1 cellular context compared by ENCODE assay signal in genomic region chr22:41285820-41286638, GRCh38.
TF ChIP-seq lines count a peak whose summit lies in the region.

Gene RANGAP1 (minus strand): TSS chr22:41286187. CDS start chr22:41281044, 5,143 bp downstream.

TF ChIP-seq in HEK293, 187 proteins besides CTCF, POLR2A, EP300 and RAD21 (continued from another document):
- TF ChIP-seq ZBTB11 (tag by site-specific recombination; conservative IDR thresholded peaks at IDR 0.05; ENCODE audit: low read depth) (peak; percentile 78), PRDM2 (tag by site-specific recombination; IDR thresholded peaks at IDR 0.05; ENCODE audit: borderline replicate concordance) (no peak), ZNF530 (tag by site-specific recombination; IDR thresholded peaks at IDR 0.05; ENCODE audit: low read depth) (0 out of 2 replicates have a peak, but pooled peaks have one; percentile 30), ZNF561 (tag by site-specific recombination; IDR thresholded peaks at IDR 0.05; ENCODE audit: borderline replicate concordance) (no peak), KLF10 (tag by site-specific recombination; IDR thresholded peaks at IDR 0.05) (peak; percentile 2), ZNF549 (tag by site-specific recombination; IDR thresholded peaks at IDR 0.05) (no peak), ZXDB (tag by site-specific recombination; IDR thresholded peaks at IDR 0.05) (peak; percentile 53; the same call in 1 of the 2 replicates), ZBTB8A (tag by site-specific recombination; IDR thresholded peaks at IDR 0.05) (peak; percentile 91), BCL6B (tag by site-specific recombination; IDR thresholded peaks at IDR 0.05) (no peak), ZNF521 (tag by site-specific recombination; IDR thresholded peaks at IDR 0.05) (no peak), BCL11A (tag by site-specific recombination; IDR thresholded peaks at IDR 0.05; ENCODE audit: low read depth) (peak; percentile 71), ZBTB17 (tag by site-specific recombination; IDR thresholded peaks at IDR 0.05) (peak; percentile 59), YY1 (tag by site-specific recombination; IDR thresholded peaks at IDR 0.05) (peak; percentile 80), ZNF221 (tag by site-specific recombination; IDR thresholded peaks at IDR 0.05; ENCODE audit: borderline replicate concordance) (no peak), KLF1 (tag by site-specific recombination; IDR thresholded peaks at IDR 0.05) (no peak; the same call in 1 of the 2 replicates), ZBTB26 (tag by site-specific recombination; optimal IDR thresholded peaks at IDR 0.05) (peak; percentile 82), YY2 (tag by site-specific recombination; IDR thresholded peaks at IDR 0.05) (peak; percentile 52; the same call in 1 of the 2 replicates), ZBTB48 (tag by site-specific recombination; IDR thresholded peaks at IDR 0.05) (peak; percentile 75; the same call in 1 of the 2 replicates), ZNF76 (tag by site-specific recombination; IDR thresholded peaks at IDR 0.05; ENCODE audit: borderline replicate concordance, low read depth) (peak; percentile 100), ZNF324 (tag by site-specific recombination; IDR thresholded peaks at IDR 0.05) (0 out of 2 replicates have a peak, but pooled peaks have one; percentile 6), OSR2 (tag by site-specific recombination; IDR thresholded peaks at IDR 0.05) (no peak), ZSCAN23 (tag by site-specific recombination; IDR thresholded peaks at IDR 0.05) (peak; percentile 17; the same call in 1 of the 2 replicates)
- TF ChIP-seq, protein P1, sequence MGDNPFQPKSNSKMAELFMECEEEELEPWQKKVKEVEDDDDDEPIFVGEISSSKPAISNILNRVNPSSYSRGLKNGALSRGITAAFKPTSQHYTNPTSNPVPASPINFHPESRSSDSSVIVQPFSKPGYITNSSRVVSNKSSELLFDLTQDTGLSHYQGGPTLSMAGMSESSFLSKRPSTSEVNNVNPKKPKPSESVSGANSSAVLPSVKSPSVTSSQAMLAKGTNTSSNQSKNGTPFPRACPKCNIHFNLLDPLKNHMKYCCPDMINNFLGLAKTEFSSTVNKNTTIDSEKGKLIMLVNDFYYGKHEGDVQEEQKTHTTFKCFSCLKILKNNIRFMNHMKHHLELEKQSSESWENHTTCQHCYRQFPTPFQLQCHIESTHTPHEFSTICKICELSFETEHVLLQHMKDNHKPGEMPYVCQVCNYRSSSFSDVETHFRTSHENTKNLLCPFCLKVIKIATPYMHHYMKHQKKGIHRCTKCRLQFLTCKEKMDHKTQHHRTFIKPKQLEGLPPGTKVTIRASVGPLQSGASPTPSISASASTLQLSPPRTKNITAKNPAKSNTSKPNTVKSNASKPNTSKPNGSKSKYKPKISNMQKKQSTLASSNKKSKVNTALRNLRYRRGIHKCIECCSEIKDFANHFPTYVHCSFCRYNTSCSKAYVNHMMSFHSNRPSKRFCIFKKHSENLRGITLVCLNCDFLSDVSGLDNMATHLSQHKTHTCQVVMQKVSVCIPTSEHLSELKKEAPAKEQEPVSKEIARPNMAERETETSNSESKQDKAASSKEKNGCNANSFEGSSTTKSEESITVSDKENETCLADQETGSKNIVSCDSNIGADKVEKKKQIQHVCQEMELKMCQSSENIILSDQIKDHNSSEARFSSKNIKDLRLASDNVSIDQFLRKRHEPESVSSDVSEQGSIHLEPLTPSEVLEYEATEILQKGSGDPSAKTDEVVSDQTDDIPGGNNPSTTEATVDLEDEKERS (tag by site-specific recombination; IDR thresholded peaks at IDR 0.05) = 0 out of 2 replicates have a peak, but pooled peaks have one; percentile 70
- TF ChIP-seq, protein P2, sequence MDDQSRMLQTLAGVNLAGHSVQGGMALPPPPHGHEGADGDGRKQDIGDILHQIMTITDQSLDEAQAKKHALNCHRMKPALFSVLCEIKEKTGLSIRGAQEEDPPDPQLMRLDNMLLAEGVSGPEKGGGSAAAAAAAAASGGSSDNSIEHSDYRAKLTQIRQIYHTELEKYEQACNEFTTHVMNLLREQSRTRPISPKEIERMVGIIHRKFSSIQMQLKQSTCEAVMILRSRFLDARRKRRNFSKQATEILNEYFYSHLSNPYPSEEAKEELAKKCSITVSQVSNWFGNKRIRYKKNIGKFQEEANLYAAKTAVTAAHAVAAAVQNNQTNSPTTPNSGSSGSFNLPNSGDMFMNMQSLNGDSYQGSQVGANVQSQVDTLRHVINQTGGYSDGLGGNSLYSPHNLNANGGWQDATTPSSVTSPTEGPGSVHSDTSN (CRISPR knock-in tag; IDR thresholded peaks at IDR 0.05) = peak; percentile 45; the same call in 1 of the 2 replicates
- TF ChIP-seq, protein P3, sequence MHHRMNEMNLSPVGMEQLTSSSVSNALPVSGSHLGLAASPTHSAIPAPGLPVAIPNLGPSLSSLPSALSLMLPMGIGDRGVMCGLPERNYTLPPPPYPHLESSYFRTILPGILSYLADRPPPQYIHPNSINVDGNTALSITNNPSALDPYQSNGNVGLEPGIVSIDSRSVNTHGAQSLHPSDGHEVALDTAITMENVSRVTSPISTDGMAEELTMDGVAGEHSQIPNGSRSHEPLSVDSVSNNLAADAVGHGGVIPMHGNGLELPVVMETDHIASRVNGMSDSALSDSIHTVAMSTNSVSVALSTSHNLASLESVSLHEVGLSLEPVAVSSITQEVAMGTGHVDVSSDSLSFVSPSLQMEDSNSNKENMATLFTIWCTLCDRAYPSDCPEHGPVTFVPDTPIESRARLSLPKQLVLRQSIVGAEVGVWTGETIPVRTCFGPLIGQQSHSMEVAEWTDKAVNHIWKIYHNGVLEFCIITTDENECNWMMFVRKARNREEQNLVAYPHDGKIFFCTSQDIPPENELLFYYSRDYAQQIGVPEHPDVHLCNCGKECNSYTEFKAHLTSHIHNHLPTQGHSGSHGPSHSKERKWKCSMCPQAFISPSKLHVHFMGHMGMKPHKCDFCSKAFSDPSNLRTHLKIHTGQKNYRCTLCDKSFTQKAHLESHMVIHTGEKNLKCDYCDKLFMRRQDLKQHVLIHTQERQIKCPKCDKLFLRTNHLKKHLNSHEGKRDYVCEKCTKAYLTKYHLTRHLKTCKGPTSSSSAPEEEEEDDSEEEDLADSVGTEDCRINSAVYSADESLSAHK (tag by site-specific recombination; IDR thresholded peaks at IDR 0.05) = peak; percentile 58
- TF ChIP-seq, protein P4, sequence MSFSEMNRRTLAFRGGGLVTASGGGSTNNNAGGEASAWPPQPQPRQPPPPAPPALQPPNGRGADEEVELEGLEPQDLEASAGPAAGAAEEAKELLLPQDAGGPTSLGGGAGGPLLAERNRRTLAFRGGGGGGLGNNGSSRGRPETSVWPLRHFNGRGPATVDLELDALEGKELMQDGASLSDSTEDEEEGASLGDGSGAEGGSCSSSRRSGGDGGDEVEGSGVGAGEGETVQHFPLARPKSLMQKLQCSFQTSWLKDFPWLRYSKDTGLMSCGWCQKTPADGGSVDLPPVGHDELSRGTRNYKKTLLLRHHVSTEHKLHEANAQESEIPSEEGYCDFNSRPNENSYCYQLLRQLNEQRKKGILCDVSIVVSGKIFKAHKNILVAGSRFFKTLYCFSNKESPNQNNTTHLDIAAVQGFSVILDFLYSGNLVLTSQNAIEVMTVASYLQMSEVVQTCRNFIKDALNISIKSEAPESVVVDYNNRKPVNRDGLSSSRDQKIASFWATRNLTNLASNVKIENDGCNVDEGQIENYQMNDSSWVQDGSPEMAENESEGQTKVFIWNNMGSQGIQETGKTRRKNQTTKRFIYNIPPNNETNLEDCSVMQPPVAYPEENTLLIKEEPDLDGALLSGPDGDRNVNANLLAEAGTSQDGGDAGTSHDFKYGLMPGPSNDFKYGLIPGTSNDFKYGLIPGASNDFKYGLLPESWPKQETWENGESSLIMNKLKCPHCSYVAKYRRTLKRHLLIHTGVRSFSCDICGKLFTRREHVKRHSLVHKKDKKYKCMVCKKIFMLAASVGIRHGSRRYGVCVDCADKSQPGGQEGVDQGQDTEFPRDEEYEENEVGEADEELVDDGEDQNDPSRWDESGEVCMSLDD (tag by site-specific recombination; IDR thresholded peaks at IDR 0.05) = peak; percentile 86; the same call in 1 of the 2 replicates
- TF ChIP-seq, protein P5, sequence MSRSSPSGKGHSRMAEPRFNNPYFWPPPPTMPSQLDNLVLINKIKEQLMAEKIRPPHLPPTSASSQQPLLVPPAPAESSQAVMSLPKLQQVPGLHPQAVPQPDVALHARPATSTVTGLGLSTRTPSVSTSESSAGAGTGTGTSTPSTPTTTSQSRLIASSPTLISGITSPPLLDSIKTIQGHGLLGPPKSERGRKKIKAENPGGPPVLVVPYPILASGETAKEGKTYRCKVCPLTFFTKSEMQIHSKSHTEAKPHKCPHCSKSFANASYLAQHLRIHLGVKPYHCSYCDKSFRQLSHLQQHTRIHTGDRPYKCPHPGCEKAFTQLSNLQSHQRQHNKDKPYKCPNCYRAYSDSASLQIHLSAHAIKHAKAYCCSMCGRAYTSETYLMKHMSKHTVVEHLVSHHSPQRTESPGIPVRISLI (tag by site-specific recombination; IDR thresholded peaks at IDR 0.05) = no peak
